In the genomic region with DNA sequence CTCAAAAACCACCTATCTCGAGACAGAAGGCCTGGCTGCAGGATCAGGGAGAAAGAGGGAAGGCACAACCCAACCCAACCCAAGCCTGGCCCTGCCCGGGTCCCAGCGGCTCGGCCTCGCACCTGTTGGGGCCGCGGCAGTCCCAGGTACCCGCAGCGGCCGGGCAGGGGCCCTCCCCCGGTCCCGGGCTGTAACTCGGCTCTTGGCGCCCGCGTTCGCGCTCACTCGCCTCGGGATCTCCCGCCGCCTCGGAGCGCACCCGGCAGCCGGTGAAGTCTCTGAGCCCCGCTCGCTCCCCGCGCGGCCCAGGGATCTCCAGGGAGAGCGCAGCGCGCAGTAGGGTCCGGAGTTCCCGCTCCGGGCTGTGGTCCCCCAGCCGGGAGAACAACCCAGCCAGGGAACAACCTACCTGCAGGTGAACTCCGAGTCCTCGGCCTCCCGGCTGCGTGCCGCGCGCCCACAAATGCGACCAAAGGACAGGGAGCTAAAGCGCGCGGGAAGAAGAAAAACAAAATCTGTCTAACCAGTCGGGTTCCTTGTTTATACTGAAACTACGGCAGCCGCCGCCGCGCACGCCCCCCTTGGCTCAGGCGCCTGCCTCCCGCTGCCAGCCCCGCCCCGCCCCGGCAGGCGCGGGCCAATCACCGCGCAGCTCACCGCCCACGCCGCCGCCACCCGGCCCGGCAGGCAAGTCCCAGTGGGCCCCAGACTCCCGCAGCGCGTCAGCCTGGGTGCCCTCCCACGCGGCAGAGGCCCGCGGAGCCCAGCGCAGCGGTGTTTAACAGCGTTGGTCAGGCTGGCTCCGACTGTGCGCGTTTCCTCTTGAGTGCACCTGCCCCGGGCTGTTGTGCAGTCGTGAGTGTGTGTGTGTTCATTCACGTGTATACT, we compare ENCODE assay signal across 8 cellular contexts. TPM values are rescaled to one million over a fixed set of nuclear protein-coding genes. Genes with fewer than 3 reads are reported as not detected.
DNase-seq lines count a peak whose midpoint lies in the region; ATAC-seq and TF ChIP-seq lines count a peak whose summit lies in the region.

RASGEF1B (minus strand) TSS at position 547 of the 888 bp plus-strand sequence. CDS start 12,399 bp downstream, outside the sequence.

- no peaks in the 10 kb centered on the region for H3K27me3 Mint-ChIP-seq in activated naive CD8-positive, alpha-beta T cell treated with anti-CD3 and anti-CD28 coated beads for 36 hours

- peaks cover 5% of the 10 kb centered on the region for H3K36me3 Mint-ChIP-seq in activated naive CD8-positive, alpha-beta T cell treated with anti-CD3 and anti-CD28 coated beads for 36 hours

- intact Hi-C loops in Right ventricle myocardium superior (cut with DNase I) (no loop called here), ovary (cut with DNase I) (loop anchor here in 2 of 4 donors (5.0 kb wide), 1 partner anchor 376 kb away; no protein-coding TSS in a partner anchor)

- peaks cover 31% of the 10 kb centered on the region for H3K4me1 Mint-ChIP-seq in activated naive CD8-positive, alpha-beta T cell treated with anti-CD3 and anti-CD28 coated beads for 36 hours

- peaks cover 5% of the 10 kb centered on the region for H3K9me3 Mint-ChIP-seq in activated naive CD8-positive, alpha-beta T cell treated with anti-CD3 and anti-CD28 coated beads for 36 hours

- 0 to 1% (median 1%) methylated on average over 67 to 87 of the region's 87 CpGs for WGBS in ovary, 3 donors

- H3K4me1 ChIP-seq in ovary (ENCODE audit: insufficient read depth) (no peaks in the 10 kb centered on the region), thoracic aorta (ENCODE audit: control insufficient read depth in 1 of 2, low read depth in 2 of 2) (peaks cover 5 to 29% of the 10 kb centered on the region in 2 donors)

- TF ChIP-seq CTCF in ovary (IDR thresholded peaks at IDR 0.05) (no peak), thoracic aorta (IDR thresholded peaks at IDR 0.05) (no peak)

- H3K27ac ChIP-seq in ovary (peak within 1 kb of the TSS; percentile 53 to 69), thoracic aorta (peak within 1 kb of the TSS; percentile 64 to 81)

- TF ChIP-seq POLR2A in ovary (IDR thresholded peaks at IDR 0.05) = peak; percentile 56

- H3K27ac Mint-ChIP-seq in activated naive CD8-positive, alpha-beta T cell treated with anti-CD3 and anti-CD28 coated beads for 36 hours = peak within 1 kb of the TSS; percentile 93

- H3K27me3 ChIP-seq in ovary = no peaks in the 10 kb centered on the region
- H3K27me3 ChIP-seq in thoracic aorta (replicated peaks; ENCODE audit: insufficient read depth) = no peaks in the 10 kb centered on the region

- H3K4me3 Mint-ChIP-seq in activated naive CD8-positive, alpha-beta T cell treated with anti-CD3 and anti-CD28 coated beads for 36 hours = peak within 1 kb of the TSS; percentile 88

- DNase-seq in NCI-H1092 treated with DMSO at 0.1 percent for 48 hours (lab: John Stamatoyannopoulos, UW) (peak; percentile 91), SKM-1 treated with dmso at 0.1 percent for 144 hours (lab: John Stamatoyannopoulos, UW; ENCODE audit: unreplicated experiment) (peak; percentile 70), Right ventricle myocardium superior (peak; percentile 94), ovary (peak; percentile 71 to 87 (median 86)), thoracic aorta (ENCODE audit: low spot score) (peak; percentile 40)
- peak; percentile 99 for DNase-seq in activated naive CD8-positive, alpha-beta T cell treated with anti-CD3 and anti-CD28 coated beads for 36 hours

- no peaks in the 10 kb centered on the region for H3K9me3 ChIP-seq in ovary
- no peaks in the 10 kb centered on the region for H3K9me3 ChIP-seq in thoracic aorta

- no peak for TF ChIP-seq EP300 in ovary (IDR thresholded peaks at IDR 0.05)

- ATAC-seq in HG02610 (IDR thresholded peaks at IDR 0.05; ENCODE audit: unreplicated experiment) (peak; percentile 96), Right ventricle myocardium superior (ENCODE audit: poor library complexity) (peak; percentile 99), thoracic aorta (ENCODE audit: insufficient number of reproducible peaks, low FRiP score, low read depth) (peak; percentile 67)

- H3K36me3 ChIP-seq in ovary (no peaks in the 10 kb centered on the region), thoracic aorta (no peaks in the 10 kb centered on the region)

- peak within 1 kb of the TSS; percentile 83 for H3K4me3 ChIP-seq in GM08714 (ENCODE audit: low read length)
- peak within 1 kb of the TSS; percentile 55 for H3K4me3 ChIP-seq in ovary
- peak within 1 kb of the TSS; percentile 92 for H3K4me3 ChIP-seq in thoracic aorta

RNA-seq across cellular contexts. Expression of gene RASGEF1B, which starts in this region (rescaled TPM):
- 1 to 10 TPM; 6.7 to 6.9 TPM for total RNA-seq in activated naive CD8-positive, alpha-beta T cell treated with anti-CD3 and anti-CD28 coated beads for 36 hours
- 3.3 TPM for total RNA-seq in Right ventricle myocardium superior
- 10 to 100 TPM in 2 of 7 donors, 1 to 10 TPM in 5; 1.1 to 14.4 (median 4.3) TPM for total RNA-seq in ovary
- polyA plus RNA-seq in ovary = 1 to 10 TPM; 3.9 to 5.5 TPM
- 10 to 100 TPM; 24.4 to 42.0 TPM for total RNA-seq in thoracic aorta

Comparison
In these comparisons a context has a peak if more than half of its experiments do, and no peak if none do; other contexts are left out.
1. Peak in every context shown above with its lines: DNase-seq, ATAC-seq, H3K4me3 ChIP-seq and H3K27ac ChIP-seq.
2. DNase-seq: peak in every context shown above with its lines; median percentile 99 in activated naive CD8-positive, alpha-beta T cell treated with anti-CD3 and anti-CD28 coated beads for 36 hours; 94 in Right ventricle myocardium superior; 91 in NCI-H1092 treated with DMSO at 0.1 percent for 48 hours; 86 in ovary; 70 in SKM-1 treated with dmso at 0.1 percent for 144 hours; 40 in thoracic aorta.